In genomic region chr1:61588736-61589381, GRCh38 we compare ENCODE assay signal across 8 cellular contexts.
DNase-seq lines count a peak whose midpoint lies in the region; FAIRE-seq and TF ChIP-seq lines count a peak whose summit lies in the region.

No MANE protein-coding gene starts in this region.

- H3K4me1 ChIP-seq in cardiac muscle cell (ENCODE audit: low read depth), result no peaks in the 10 kb centered on the region
- no peaks in the 10 kb centered on the region for H3K4me1 ChIP-seq in small intestine (ENCODE audit: control insufficient read depth in 2 of 2, insufficient read depth in 1 of 2, low read depth in 1 of 2, low read length in 1 of 2)

- POLR2A ChIA-PET in RWPE1 (lab: Yijun Ruan, JAX; ENCODE audit: low non-redundant PET), result no interaction called here

- no peaks in the 10 kb centered on the region for H3K36me3 ChIP-seq in H7 (replicated peaks; ENCODE audit: control insufficient read depth, insufficient read depth, low read length)
- no peaks in the 10 kb centered on the region for H3K36me3 ChIP-seq in cardiac muscle cell
- H3K36me3 ChIP-seq in small intestine (ENCODE audit: control insufficient read depth in 2 of 2, insufficient read depth in 2 of 2, low read length in 2 of 2), result no peaks in the 10 kb centered on the region

- 56 to 58% (median 56%) methylated on average over 6 of the region's 6 CpGs for WGBS in small intestine, 3 donors

- TF ChIP-seq CTCF in LNCAP (IDR thresholded peaks at IDR 0.05) (peak; percentile 95), RWPE1 (conservative IDR thresholded peaks at IDR 0.05; ENCODE audit: low read depth) (peak; percentile 88), cardiac muscle cell (IDR thresholded peaks at IDR 0.05; ENCODE audit: low read depth, low read length) (peak; percentile 90)

- CTCF ChIA-PET in RWPE1 (lab: Yijun Ruan, JAX), result interaction anchor here (0.5 to 1.5 kb wide), 15 partner anchors 14 to 1527 kb away, joined by 3 to 10 read pairs (median 4); no protein-coding TSS in a partner anchor

- H3K27me3 ChIP-seq in H7 (ENCODE audit: control insufficient read depth, insufficient read depth, low read length), result no peaks in the 10 kb centered on the region
- H3K27me3 ChIP-seq in cardiac muscle cell, result no peaks in the 10 kb centered on the region
- no peaks in the 10 kb centered on the region for H3K27me3 ChIP-seq in small intestine (ENCODE audit: control insufficient read depth in 2 of 2, insufficient read depth in 2 of 2, low read length in 2 of 2)

- no peak overlapping the region for H3K4me3 ChIP-seq in H7 (ENCODE audit: insufficient read depth, low read depth, low read length)
- H3K4me3 ChIP-seq in cardiac muscle cell, result no peak overlapping the region
- no peak overlapping the region for H3K4me3 ChIP-seq in small intestine (ENCODE audit: low read depth in 1 of 2, low read length in 2 of 2)

- H3K9me3 ChIP-seq in cardiac muscle cell (ENCODE audit: low read depth), result no peaks in the 10 kb centered on the region
- H3K9me3 ChIP-seq in small intestine (ENCODE audit: control insufficient read depth, low read depth), result no peaks in the 10 kb centered on the region

- H3K27ac ChIP-seq in RWPE1 (peak overlapping the region; percentile 38), cardiac muscle cell (no peak overlapping the region), small intestine (ENCODE audit: low read depth in 1 of 2, low read length in 1 of 2) (no peak overlapping the region)

- in situ Hi-C loops in G401 (cut with HindIII; ENCODE audit: low sequenced_read_pairs), result no loop called here

- DNase-seq in G401 (ENCODE audit: low spot score) (peak; percentile 58), H7 (peak; percentile 62), RWPE1 (ENCODE audit: low spot score) (peak; percentile 75), cardiac muscle cell (ENCODE audit: low read depth in 1 of 2, low spot score in 1 of 2) (peak; percentile 80 to 83), small intestine (peak; percentile 74), midbrain (lab: John Stamatoyannopoulos, UW) (no peak)
- peak; percentile 80 for DNase-seq in activated effector memory CD4-positive, alpha-beta T cell treated with anti-CD3 and anti-CD28 coated beads, Interleukin-2, amount 50 U/mL, for 16 hours

- FAIRE-seq in small intestine (lab: Jason Lieb, UNC), result no peak
